7 cellular contexts compared by ENCODE assay signal in genomic region chr10:102450124-102450373, GRCh38. TPM values are rescaled to one million over a fixed set of nuclear protein-coding genes. Genes with fewer than 3 reads are reported as not detected.
DNase-seq lines count a peak whose midpoint lies in the region; ATAC-seq and TF ChIP-seq lines count a peak whose summit lies in the region.

No MANE protein-coding gene starts in this region.

- DNase-seq in H7 (no peak), fibroblast of villous mesenchyme (ENCODE audit: low read depth) (no peak), globus pallidus (ENCODE audit: low spot score) (no peak), NCI-H2107 (lab: John Stamatoyannopoulos, UW) (no peak)

- TF ChIP-seq POLR2A in Raji (IDR thresholded peaks at IDR 0.05; ENCODE audit: insufficient read depth, low read depth, low read length): peak; percentile 94

- H3K27me3 ChIP-seq in H7 (ENCODE audit: control insufficient read depth, insufficient read depth, low read length): no peaks in the 10 kb centered on the region; the same call in 1 of the 2 replicates

- H3K36me3 ChIP-seq in H7 (replicated peaks; ENCODE audit: control insufficient read depth, insufficient read depth, low read length): peaks cover 5% of the 10 kb centered on the region

- no peak for ATAC-seq in HG03135 (IDR thresholded peaks at IDR 0.05; ENCODE audit: unreplicated experiment)

- H3K27ac ChIP-seq in skin epidermis: peak overlapping the region; percentile 64 to 98 (median 88)

- no peak for TF ChIP-seq CTCF in fibroblast of villous mesenchyme (IDR thresholded peaks at IDR 0.05; ENCODE audit: insufficient read depth, low read depth, low read length)

- peak overlapping the region; percentile 72 for H3K4me3 ChIP-seq in H7 (ENCODE audit: insufficient read depth, low read depth, low read length)
- H3K4me3 ChIP-seq in fibroblast of villous mesenchyme (ENCODE audit: low read depth, low read length): peak overlapping the region; percentile 73
- peak overlapping the region; percentile 57 to 89 (median 79) for H3K4me3 ChIP-seq in skin epidermis

RNA-seq across cellular contexts. Expression of gene C10orf95, which starts 1.3 kb away (rescaled TPM):
- 0.30 and 0.45 TPM in 2 replicates for total RNA-seq in H7 (2014; rRNA removed; shearing (Covaris generic))
- not detected in 2 replicates for total RNA-seq in fibroblast of villous mesenchyme

RNA-seq across cellular contexts. Expression of gene CUEDC2, which starts 17.7 kb away (rescaled TPM):
- 51.3 and 64.7 TPM in 2 replicates for total RNA-seq in H7 (2014; rRNA removed; shearing (Covaris generic))
- total RNA-seq in fibroblast of villous mesenchyme: 51.0 and 54.8 TPM in 2 replicates

RNA-seq across cellular contexts. Expression of gene FBXL15, which starts 29.4 kb away (rescaled TPM):
- total RNA-seq in H7 (2014; rRNA removed; shearing (Covaris generic)): 23.0 and 29.8 TPM in 2 replicates
- total RNA-seq in fibroblast of villous mesenchyme: 4.3 and 8.4 TPM in 2 replicates

RNA-seq across cellular contexts. Expression of gene PSD, which starts 31.5 kb away (rescaled TPM):
- total RNA-seq in H7 (2014; rRNA removed; shearing (Covaris generic)): 5.2 and 6.1 TPM in 2 replicates
- 1.6 and 2.2 TPM in 2 replicates for total RNA-seq in fibroblast of villous mesenchyme

RNA-seq across cellular contexts. Expression of gene ACTR1A, which starts 52.5 kb away (rescaled TPM):
- 144 and 180 TPM in 2 replicates for total RNA-seq in H7 (2014; rRNA removed; shearing (Covaris generic))
- total RNA-seq in fibroblast of villous mesenchyme: 130 and 142 TPM in 2 replicates
